ENCODE assay signal across 11 cellular contexts in the genomic region with DNA sequence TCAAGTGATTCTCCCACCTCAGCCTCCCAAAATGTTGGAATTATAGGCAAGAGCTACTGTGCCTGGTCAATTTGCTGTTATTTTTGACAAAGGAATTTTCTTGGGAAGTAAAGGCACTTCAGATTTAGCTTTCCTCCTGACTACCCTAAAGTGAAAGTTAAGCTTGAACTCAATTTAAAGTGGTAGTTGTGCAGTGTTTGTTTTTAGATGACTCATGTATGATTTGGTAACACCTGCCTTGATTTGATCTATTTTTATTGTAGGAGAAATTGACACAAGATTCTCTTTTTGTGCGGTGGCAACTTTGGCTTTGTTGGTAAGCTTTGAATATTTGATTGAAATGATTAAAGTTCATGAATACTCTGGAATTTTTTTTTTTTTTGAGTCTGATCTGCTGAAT. TPM values are rescaled to one million over a fixed set of nuclear protein-coding genes. Genes with fewer than 3 reads are reported as not detected.
DNase-seq lines count a peak whose midpoint lies in the region; ATAC-seq lines count a peak whose summit lies in the region.
"Had no signal": no experiment of that assay in that cellular context is flagged by ENCODE, and none has a peak within 500 bp of the region (broad histone marks: within the 10 kb centered on the region; RNA-seq: fewer than 3 reads in every experiment).

No MANE protein-coding gene starts in this region.

- H3K27ac ChIP-seq in epithelial cell of prostate (peak overlapping the region; percentile 85), skeletal muscle tissue (ENCODE audit: low read depth, low read length) (peak overlapping the region; percentile 68)

- peak overlapping the region; percentile 6 to 46 (median 8) for H3K9ac ChIP-seq in skeletal muscle tissue (ENCODE audit: low read depth in 1 of 3, low read length in 3 of 3)

- H3K36me3 ChIP-seq in skeletal muscle tissue (ENCODE audit: control insufficient read depth in 3 of 3, insufficient read depth in 3 of 3, low read length in 3 of 3): peaks cover 29 to 55% (median 50%) of the 10 kb centered on the region in 3 donors

- no peak for ATAC-seq in HG03342 (IDR thresholded peaks at IDR 0.05; ENCODE audit: unreplicated experiment)

- peaks cover 15 to 36% (median 33%) of the 10 kb centered on the region in 3 donors for H3K4me1 ChIP-seq in skeletal muscle tissue (ENCODE audit: control insufficient read depth in 3 of 3, insufficient read depth in 3 of 3, low read length in 3 of 3)

- H3K9me3 ChIP-seq in skeletal muscle tissue (ENCODE audit: control insufficient read depth in 3 of 3, low read length in 3 of 3): no peaks in the 10 kb centered on the region
- H3K9me3 ChIP-seq: tibial nerve had no signal

- no peaks in the 10 kb centered on the region for H3K27me3 ChIP-seq in skeletal muscle tissue (ENCODE audit: control insufficient read depth in 3 of 3, insufficient read depth in 3 of 3, low read length in 3 of 3)
- H3K27me3 ChIP-seq: tibial nerve had no signal

- H3K4me3 ChIP-seq in skeletal muscle tissue (ENCODE audit: low read length in 3 of 3): no peak overlapping the region
- H3K4me3 ChIP-seq: tibial nerve had no signal

- peak; percentile 43 for DNase-seq in SIG-M5 treated with dmso at 0.1 percent for 504 hours (lab: John Stamatoyannopoulos, UW; ENCODE audit: unreplicated experiment)
- no peak for DNase-seq in SIG-M5 (lab: John Stamatoyannopoulos, UW)
- peak; percentile 66 for DNase-seq in RKO (ENCODE audit: low spot score)
- no peak for DNase-seq in epithelial cell of prostate (ENCODE audit: low read depth, low spot score)
- no peak for DNase-seq in iPS-NIHi11 (ENCODE audit: low spot score)
- no peak for DNase-seq in stimulated activated naive CD4-positive, alpha-beta T cell (lab: John Stamatoyannopoulos, UW)
- DNase-seq: NCI-H510A treated with DMSO at 0.1 percent for 48 hours had no signal

RNA-seq across cellular contexts. Expression of a gene that starts 5.0 kb away (rescaled TPM):
- 75.7 TPM for total RNA-seq in skeletal muscle tissue

RNA-seq across cellular contexts. Expression of a gene that starts 5.7 kb away (rescaled TPM):
- total RNA-seq in skeletal muscle tissue: 1.0 TPM
- total RNA-seq: H4 had no signal

Comparison
In these comparisons a context has a peak if more than half of its experiments do, and no peak if none do; other contexts are left out.
1. DNase-seq: peak in SIG-M5 treated with dmso at 0.1 percent for 504 hours (single experiment) and RKO (single experiment); none in SIG-M5 (single experiment), epithelial cell of prostate (single experiment), iPS-NIHi11 (single experiment) and stimulated activated naive CD4-positive, alpha-beta T cell (0 of 6).